ENCODE assay signal across 24 cellular contexts in genomic region chr14:58813745-58814144, GRCh38.
"Had no signal": no experiment of that assay in that cellular context is flagged by ENCODE, and none has a peak within 500 bp of the region (broad histone marks: within the 10 kb centered on the region; RNA-seq: fewer than 3 reads in every experiment).

No MANE protein-coding gene starts in this region.

- H3K36me3 ChIP-seq: breast epithelium, colonic mucosa, esophagus muscularis mucosa, gastrocnemius medialis, uterus had no signal

- H3K4me1 ChIP-seq: breast epithelium, colonic mucosa, uterus had no signal

- FAIRE-seq: astrocyte had no signal

- H3K4me3 ChIP-seq: breast epithelium, colonic mucosa, dorsolateral prefrontal cortex, esophagus muscularis mucosa, gastrocnemius medialis, testis, uterus had no signal

- H3K27me3 ChIP-seq: breast epithelium, colonic mucosa, dorsolateral prefrontal cortex, esophagus muscularis mucosa, gastrocnemius medialis, testis, uterus had no signal

- H3K9me3 ChIP-seq: breast epithelium, colonic mucosa, esophagus muscularis mucosa, gastrocnemius medialis, testis, uterus had no signal

- DNase-seq: activated CD4-positive, alpha-beta T cell treated with anti-CD3 and anti-CD28 coated beads for 1 hour; activated CD8-positive, alpha-beta memory T cell treated with anti-CD3 and anti-CD28 coated beads for 24 hours; activated CD8-positive, alpha-beta memory T cell treated with anti-CD3 and anti-CD28 coated beads, Interleukin-2, amount 50 U/mL, for 4 hours; activated naive CD4-positive, alpha-beta T cell; activated naive CD8-positive, alpha-beta T cell treated with anti-CD3 and anti-CD28 coated beads for 36 hours; activated T-cell treated with anti-CD3 and anti-CD28 coated beads, Interleukin-2, amount 50 U/mL, for 24 hours; colonic mucosa; dorsolateral prefrontal cortex; effector memory CD8-positive, alpha-beta T cell; gastrocnemius medialis; head of caudate nucleus; islet precursor cell; left colon; nephron progenitor cell; posterior cingulate gyrus; stimulated activated CD4-positive, alpha-beta T cell treated with anti-CD3 and anti-CD28 coated beads, Interleukin-4, amount 100 ng/mL, for 1 hour; stimulated activated naive CD4-positive, alpha-beta T cell; T-helper 9 cell; testis; trophoblast cell; uterus had no signal

- H3K27ac ChIP-seq: breast epithelium, colonic mucosa, esophagus muscularis mucosa, gastrocnemius medialis, testis, uterus had no signal
